8 cellular contexts compared by ENCODE assay signal in genomic region chr10:34740321-34740720, GRCh38.
DNase-seq lines count a peak whose midpoint lies in the region; ATAC-seq, FAIRE-seq and TF ChIP-seq lines count a peak whose summit lies in the region.

No MANE protein-coding gene starts in this region.

- H3K14ac ChIP-seq in mesenchymal stem cell (ENCODE audit: low read length in 2 of 2) = peak overlapping the region in 1 of 2 experiments; percentile 39

- intact Hi-C loops in Right ventricle myocardium superior (cut with DNase I) = no loop called here
- intact Hi-C loops in upper lobe of right lung (cut with DNase I) = no loop called here

- peak overlapping the region; percentile 16 to 68 for H3K18ac ChIP-seq in mesenchymal stem cell (ENCODE audit: low read depth in 1 of 2, low read length in 2 of 2)

- peak overlapping the region; percentile 56 for H3K9ac ChIP-seq in mesenchymal stem cell (ENCODE audit: low read length)

- H3K27ac ChIP-seq in cardiac muscle cell (peak overlapping the region; percentile 82), mesenchymal stem cell (ENCODE audit: low read length, poor library complexity, severe bottlenecking) (peak overlapping the region; percentile 84), upper lobe of right lung (peak overlapping the region; percentile 20)

- no peak overlapping the region for H2BK120ac ChIP-seq in mesenchymal stem cell (ENCODE audit: low read depth, low read length)

- no peak overlapping the region for H3K23ac ChIP-seq in mesenchymal stem cell (ENCODE audit: low read length in 2 of 2)

- no peaks in the 10 kb centered on the region for H3K36me3 ChIP-seq in cardiac muscle cell
- H3K36me3 ChIP-seq in bronchial epithelial cell (ENCODE audit: control insufficient read depth, insufficient read depth, low read length) = no peaks in the 10 kb centered on the region
- H3K36me3 ChIP-seq in mesenchymal stem cell (ENCODE audit: control insufficient read depth in 1 of 2, insufficient read depth in 2 of 2, low read depth in 1 of 2, low read length in 2 of 2) = no peaks in the 10 kb centered on the region
- no peaks in the 10 kb centered on the region for H3K36me3 ChIP-seq in upper lobe of right lung

- H3K27me3 ChIP-seq in cardiac muscle cell (no peaks in the 10 kb centered on the region), bronchial epithelial cell (ENCODE audit: control insufficient read depth, insufficient read depth, low read length) (no peaks in the 10 kb centered on the region), mesenchymal stem cell (ENCODE audit: control insufficient read depth in 1 of 2, insufficient read depth in 1 of 2, low read length in 2 of 2) (no peaks in the 10 kb centered on the region), upper lobe of right lung (no peaks in the 10 kb centered on the region)

- H3K9me3 ChIP-seq in cardiac muscle cell (ENCODE audit: low read depth) (no peaks in the 10 kb centered on the region), mesenchymal stem cell (ENCODE audit: control insufficient read depth, low read length) (no peaks in the 10 kb centered on the region), upper lobe of right lung (no peaks in the 10 kb centered on the region)

- DNase-seq in cardiac muscle cell (ENCODE audit: low read depth in 1 of 2, low spot score in 1 of 2) (no peak), Right ventricle myocardium superior (no peak), bronchial epithelial cell (ENCODE audit: low read depth) (no peak), mesenchymal stem cell (no peak), upper lobe of right lung (no peak), AG08395 (ENCODE audit: low spot score) (no peak), GM10248 (ENCODE audit: extremely low spot score) (no peak), RPMI8226 (no peak)

- WGBS in mesenchymal stem cell = 28% methylated on average over 5 of the region's 5 CpGs

- peak overlapping the region; percentile 3 for H2AK5ac ChIP-seq in mesenchymal stem cell (ENCODE audit: low read length, severe bottlenecking)

- POLR2A ChIA-PET in GM10248 (lab: Yijun Ruan, JAX) = no interaction called here

- peak overlapping the region in 1 of 2 experiments; percentile 21 for H3K4ac ChIP-seq in mesenchymal stem cell (ENCODE audit: low read depth in 1 of 2, low read length in 2 of 2)

- TF ChIP-seq CTCF in cardiac muscle cell (IDR thresholded peaks at IDR 0.05; ENCODE audit: low read depth, low read length) = no peak
- TF ChIP-seq CTCF in bronchial epithelial cell (IDR thresholded peaks at IDR 0.05; ENCODE audit: insufficient read depth, low read length, severe bottlenecking) = no peak
- no peak for TF ChIP-seq CTCF in upper lobe of right lung (IDR thresholded peaks at IDR 0.05)
- TF ChIP-seq CTCF in GM10248 (IDR thresholded peaks at IDR 0.05; ENCODE audit: control extremely low read depth, extremely low read depth, low read depth, missing control alignments) = no peak

- H2AFZ ChIP-seq in mesenchymal stem cell (ENCODE audit: low read depth, low read length) = no peak overlapping the region

- peak overlapping the region; percentile 42 for H4K8ac ChIP-seq in mesenchymal stem cell (ENCODE audit: low read length)

- no peak for ATAC-seq in Right ventricle myocardium superior (ENCODE audit: poor library complexity)
- ATAC-seq in upper lobe of right lung = no peak

- peaks cover 28% of the 10 kb centered on the region for H3K4me1 ChIP-seq in cardiac muscle cell (ENCODE audit: low read depth)
- H3K4me1 ChIP-seq in mesenchymal stem cell (ENCODE audit: control insufficient read depth, insufficient read depth, low read depth, low read length) = peaks cover 26% of the 10 kb centered on the region
- H3K4me1 ChIP-seq in upper lobe of right lung = peaks cover 6% of the 10 kb centered on the region

- H2BK5ac ChIP-seq in mesenchymal stem cell (ENCODE audit: low read depth, low read length, poor library complexity, severe bottlenecking) = no peak overlapping the region

- H2BK15ac ChIP-seq in mesenchymal stem cell (ENCODE audit: low read depth, poor library complexity, severe bottlenecking) = no peak overlapping the region

- no peak overlapping the region for H4K91ac ChIP-seq in mesenchymal stem cell (ENCODE audit: low read length)

- CTCF ChIA-PET in GM10248 (lab: Yijun Ruan, JAX) = interaction anchor here (0.9 to 1.6 kb wide), 4 partner anchors 10 to 102 kb away, joined by 3 read pairs; no protein-coding TSS in a partner anchor

- H3K4me3 ChIP-seq in cardiac muscle cell (no peak overlapping the region), bronchial epithelial cell (ENCODE audit: low read depth, low read length) (no peak overlapping the region), mesenchymal stem cell (ENCODE audit: insufficient read depth in 1 of 2, low read depth in 1 of 2, low read length in 2 of 2) (peak overlapping the region in 1 of 2 experiments; percentile 68), upper lobe of right lung (no peak overlapping the region)

- H3K79me1 ChIP-seq in mesenchymal stem cell (replicated peaks; ENCODE audit: low read length, poor library complexity, severe bottlenecking) = peaks cover 1% of the 10 kb centered on the region

- peak overlapping the region; percentile 60 for H3K4me2 ChIP-seq in mesenchymal stem cell (ENCODE audit: low read length, poor library complexity, severe bottlenecking)

- FAIRE-seq in bronchial epithelial cell (lab: Jason Lieb, UNC) = peak; percentile 80

- no peak overlapping the region for H2BK12ac ChIP-seq in mesenchymal stem cell (ENCODE audit: low read length in 2 of 2)

Comparison
In these comparisons a context has a peak if more than half of its experiments do, and no peak if none do; other contexts are left out.
1. H3K27ac ChIP-seq: peak in every context shown above with its lines; median percentile 84 in mesenchymal stem cell; 82 in cardiac muscle cell; 20 in upper lobe of right lung.